ENCODE assay signal across 17 cellular contexts in genomic region chr12:82877963-82878362, GRCh38.
DNase-seq lines count a peak whose midpoint lies in the region; ATAC-seq, FAIRE-seq and TF ChIP-seq lines count a peak whose summit lies in the region.
"Had no signal": no experiment of that assay in that cellular context is flagged by ENCODE, and none has a peak within 500 bp of the region (broad histone marks: within the 10 kb centered on the region; RNA-seq: fewer than 3 reads in every experiment).

No MANE protein-coding gene starts in this region.

- intact Hi-C loops in GM12878 (cut with micrococcal nuclease; ENCODE audit: unreplicated experiment): no loop called here

- H3K9ac ChIP-seq in GM12878 (ENCODE audit: control insufficient read depth, insufficient read depth, low read length) (no peak overlapping the region), neural progenitor cell (no peak overlapping the region)

- no peak for DNase-seq in stimulated activated naive CD8-positive, alpha-beta T cell treated with anti-CD3 and anti-CD28 coated beads, Interleukin-15, Interleukin-2, amounts not matched to agents 100 U/mL and 50 U/mL, for 24 hours
- DNase-seq in stimulated activated naive CD8-positive, alpha-beta T cell treated with anti-CD3 and anti-CD28 coated beads, Interleukin-15, amount 100 ng/mL, for 72 hours: no peak
- DNase-seq in GM12878 (ENCODE audit: low read depth, low spot score) (no peak), neural progenitor cell (ENCODE audit: low spot score) (peak; percentile 27), NCI-H2196 treated with DMSO at 0.1 percent for 48 hours (lab: John Stamatoyannopoulos, UW; ENCODE audit: unreplicated experiment) (no peak)
- DNase-seq: C1 segment of cervical spinal cord; Calu3; CD4-positive, alpha-beta T cell; DMS 273 treated with DMSO at 0.1 percent for 48 hours; H7 had no signal

- no peak overlapping the region for H3K4me2 ChIP-seq in GM12878 (ENCODE audit: control insufficient read depth, insufficient read depth)
- H3K4me2 ChIP-seq in neural progenitor cell: no peak overlapping the region
- H3K4me2 ChIP-seq: GM23338 had no signal

- H3K79me2 ChIP-seq in GM12878 (ENCODE audit: control insufficient read depth, insufficient read depth, low read length) (no peaks in the 10 kb centered on the region), neural progenitor cell (ENCODE audit: low read depth) (peaks cover 3% of the 10 kb centered on the region)

- H3K9me3 ChIP-seq in GM12878 (replicated peaks; ENCODE audit: control insufficient read depth, insufficient read depth, low read length): no peaks in the 10 kb centered on the region
- H3K9me3 ChIP-seq in neural progenitor cell (ENCODE audit: low read depth): no peaks in the 10 kb centered on the region

- no peak for FAIRE-seq in GM12878 (lab: Jason Lieb, UNC)
- FAIRE-seq: A204.1, HepG2, HTR-8/SVneo had no signal

- SMC1A ChIA-PET in GM12878 (lab: Charles Lee; ENCODE audit: uncharacterized antibody, unreplicated experiment): interaction anchor here (0.7 to 1.0 kb wide), 2 partner anchors 8 to 22 kb away, joined by 3 read pairs; no protein-coding TSS in a partner anchor

- H3K4me3 ChIP-seq in GM12878: no peak overlapping the region
- H3K4me3 ChIP-seq in neural progenitor cell: no peak overlapping the region
- H3K4me3 ChIP-seq: GM23338 had no signal

- H3K27me3 ChIP-seq in GM12878 (replicated peaks in 1 of 2; ENCODE audit: control insufficient read depth in 2 of 2, insufficient read depth in 2 of 2, low read length in 1 of 2): no peaks in the 10 kb centered on the region
- no peaks in the 10 kb centered on the region for H3K27me3 ChIP-seq in neural progenitor cell

- H3K4me1 ChIP-seq in GM12878 (ENCODE audit: control insufficient read depth, insufficient read depth, low read length): no peaks in the 10 kb centered on the region
- H3K4me1 ChIP-seq in neural progenitor cell: peaks cover 22% of the 10 kb centered on the region

- H3K9me3 Mint-ChIP-seq in stimulated activated naive CD8-positive, alpha-beta T cell treated with anti-CD3 and anti-CD28 coated beads, Interleukin-15, amount 100 ng/mL, for 72 hours: no peaks in the 10 kb centered on the region
- no peaks in the 10 kb centered on the region for H3K9me3 Mint-ChIP-seq in neural progenitor cell
- H3K9me3 Mint-ChIP-seq: GM23338 had no signal

- H3K36me3 ChIP-seq in GM12878 (ENCODE audit: control insufficient read depth in 2 of 2, insufficient read depth in 2 of 2, low read length in 1 of 2) (no peaks in the 10 kb centered on the region), neural progenitor cell (no peaks in the 10 kb centered on the region)

- H2AFZ ChIP-seq in GM12878 (ENCODE audit: control insufficient read depth, low read depth, low read length) (no peak overlapping the region), neural progenitor cell (replicated peaks) (no peak overlapping the region)
- H2AFZ ChIP-seq: GM23338 had no signal

- no peak for TF ChIP-seq POLR2A in GM12878 (IDR thresholded peaks at IDR 0.05; ENCODE audit: low read depth, low read length)

- H3K27ac Mint-ChIP-seq in stimulated activated naive CD8-positive, alpha-beta T cell treated with anti-CD3 and anti-CD28 coated beads, Interleukin-15, amount 100 ng/mL, for 72 hours: no peak overlapping the region
- peak overlapping the region; percentile 16 for H3K27ac Mint-ChIP-seq in neural progenitor cell
- H3K27ac Mint-ChIP-seq: B cell; CD4-positive, alpha-beta T cell; GM23338 had no signal

- H3K4me1 Mint-ChIP-seq in stimulated activated naive CD8-positive, alpha-beta T cell treated with anti-CD3 and anti-CD28 coated beads, Interleukin-15, amount 100 ng/mL, for 72 hours: no peaks in the 10 kb centered on the region
- peaks cover 58% of the 10 kb centered on the region for H3K4me1 Mint-ChIP-seq in neural progenitor cell
- H3K4me1 Mint-ChIP-seq: B cell had no signal

- no peaks in the 10 kb centered on the region for H4K20me1 ChIP-seq in GM12878 (ENCODE audit: control insufficient read depth, insufficient read depth)
- no peaks in the 10 kb centered on the region for H4K20me1 ChIP-seq in neural progenitor cell (ENCODE audit: low read depth)

- no peak for TF ChIP-seq EP300 in GM12878 (IDR thresholded peaks at IDR 0.05; ENCODE audit: borderline replicate concordance in 1 of 2, control insufficient read depth in 1 of 2, low read depth in 2 of 2, low read length in 2 of 2)

- in situ Hi-C loops in GM12878 (cut with MboI): no loop called here

- TF ChIP-seq CTCF in GM12878 (IDR thresholded peaks at IDR 0.05 in 2 of 3, conservative IDR thresholded peaks at IDR 0.05 in 1 of 3; ENCODE audit: control insufficient read depth in 2 of 3, extremely low read depth in 1 of 3, insufficient read depth in 1 of 3, low read depth in 3 of 3, low read length in 3 of 3) (no peak), neural progenitor cell (IDR thresholded peaks at IDR 0.05) (no peak)

- 100% methylated on average over 1 of the region's 1 CpG for WGBS in GM12878 (ENCODE audit: insufficient coverage, insufficient replicate concordance, low lambda C conversion rate, missing lambda C conversion rate)

- peak; percentile 28 for ATAC-seq in stimulated activated naive CD8-positive, alpha-beta T cell treated with anti-CD3 and anti-CD28 coated beads, Interleukin-15, Interleukin-2, amounts not matched to agents 100 U/mL and 50 U/mL, for 24 hours
- ATAC-seq in stimulated activated naive CD8-positive, alpha-beta T cell treated with anti-CD3 and anti-CD28 coated beads, Interleukin-15, amount 100 ng/mL, for 72 hours: no peak
- ATAC-seq in GM12878: peak; percentile 48
- ATAC-seq in HG02870 (IDR thresholded peaks at IDR 0.05; ENCODE audit: unreplicated experiment): no peak
- ATAC-seq in HG02938 (IDR thresholded peaks at IDR 0.05; ENCODE audit: unreplicated experiment): no peak
- ATAC-seq: GM23338, HepG2 had no signal

- POLR2A ChIA-PET in GM12878 (lab: Charles Lee): no interaction called here

- H3K36me3 Mint-ChIP-seq in neural progenitor cell: peaks cover 4% of the 10 kb centered on the region

- H3F3A ChIP-seq in neural progenitor cell (ENCODE audit: low read depth): peaks cover 11% of the 10 kb centered on the region

- H3K27me3 Mint-ChIP-seq in stimulated activated naive CD8-positive, alpha-beta T cell treated with anti-CD3 and anti-CD28 coated beads, Interleukin-15, amount 100 ng/mL, for 72 hours: no peaks in the 10 kb centered on the region
- H3K27me3 Mint-ChIP-seq in neural progenitor cell (ENCODE audit: insufficient read depth, low read depth): no peaks in the 10 kb centered on the region
- H3K27me3 Mint-ChIP-seq: B cell; CD4-positive, alpha-beta T cell had no signal

- TF ChIP-seq RAD21 in GM12878 (IDR thresholded peaks at IDR 0.05; ENCODE audit: insufficient read depth, low read depth, low read length): no peak

- no peak overlapping the region for H3K4me3 Mint-ChIP-seq in stimulated activated naive CD8-positive, alpha-beta T cell treated with anti-CD3 and anti-CD28 coated beads, Interleukin-15, amount 100 ng/mL, for 72 hours
- H3K4me3 Mint-ChIP-seq in neural progenitor cell: no peak overlapping the region
- H3K4me3 Mint-ChIP-seq: B cell; CD4-positive, alpha-beta T cell; GM23338 had no signal

- no peak overlapping the region for H3K27ac ChIP-seq in GM12878 (ENCODE audit: control insufficient read depth, insufficient read depth)
- H3K27ac ChIP-seq in neural progenitor cell: no peak overlapping the region

- CTCF ChIA-PET in GM12878 (lab: Yijun Ruan, JAX): interaction anchor here (0.8 to 1.2 kb wide), 2 partner anchors 11 to 192 kb away, joined by 4 read pairs; no protein-coding TSS in a partner anchor

- no TSS peak for BruUV-seq in GM12878 (replicated peaks; lab: Mats Ljungman, UMichigan)

- RAD21 ChIA-PET in GM12878 (lab: Charles Lee; ENCODE audit: unreplicated experiment): no interaction called here

TF ChIP-seq in GM12878, 131 proteins besides CTCF, POLR2A, EP300 and RAD21 (continues in another document):
- TF ChIP-seq ZNF622 (IDR thresholded peaks at IDR 0.05): no peak
- TF ChIP-seq CUX1 (IDR thresholded peaks at IDR 0.05; ENCODE audit: insufficient replicate concordance, low read depth, low read length): no peak
- no peak for TF ChIP-seq NRF1 (conservative IDR thresholded peaks at IDR 0.05; ENCODE audit: low read depth, low read length)

Comparison
In these comparisons a context has a peak if more than half of its experiments do, and no peak if none do; other contexts are left out.
1. ATAC-seq: peak in stimulated activated naive CD8-positive, alpha-beta T cell treated with anti-CD3 and anti-CD28 coated beads, Interleukin-15, Interleukin-2, amounts not matched to agents 100 U/mL and 50 U/mL, for 24 hours (single experiment) and GM12878 (single experiment); none in stimulated activated naive CD8-positive, alpha-beta T cell treated with anti-CD3 and anti-CD28 coated beads, Interleukin-15, amount 100 ng/mL, for 72 hours (single experiment), HG02870 (single experiment) and HG02938 (single experiment).